In genomic region chr4:66640216-66640615, GRCh38 we compare ENCODE assay signal across 12 cellular contexts.
"Had no signal": no experiment of that assay in that cellular context is flagged by ENCODE, and none has a peak within 500 bp of the region (broad histone marks: within the 10 kb centered on the region; RNA-seq: fewer than 3 reads in every experiment).

No MANE protein-coding gene starts in this region.

- H3K4me1 ChIP-seq: adrenal gland, esophagus squamous epithelium, upper lobe of right lung had no signal

- H3K36me3 ChIP-seq: adrenal gland, esophagus squamous epithelium, upper lobe of right lung had no signal

- H3K27me3 ChIP-seq: adrenal gland, esophagus squamous epithelium, upper lobe of right lung had no signal

- H3K9me3 ChIP-seq: adrenal gland, esophagus squamous epithelium, upper lobe of right lung had no signal

- H3K4me3 ChIP-seq: adrenal gland, esophagus squamous epithelium, upper lobe of right lung had no signal

- DNase-seq: activated CD4-positive, alpha-beta memory T cell treated with anti-CD3 and anti-CD28 coated beads for 36 hours; activated CD4-positive, alpha-beta T cell treated with anti-CD3 and anti-CD28 coated beads for 36 hours; activated gamma-delta T cell treated with Interleukin-2 at 50 U/mL for 16 hours; activated T-cell treated with anti-CD3 and anti-CD28 coated beads for 4 hours; adrenal gland; effector CD4-positive, alpha-beta T cell; esophagus squamous epithelium; mesenchymal stem cell; naive thymus-derived CD8-positive, alpha-beta T cell; nucleus accumbens; stimulated activated naive B cell treated with anti-CD40 and anti-IgM and Interleukin-4, amounts not matched to agents 10 μg/mL and 1 μg/mL and 100 μg/mL, for 72 hours; upper lobe of right lung had no signal

- H3K27ac ChIP-seq: adrenal gland, esophagus squamous epithelium, upper lobe of right lung had no signal
